Comparison of ENCODE assay signal across 1 cellular context in genomic region chr6:43012364-43012763, GRCh38.
TF ChIP-seq lines count a peak whose summit lies in the region.

No MANE protein-coding gene starts in this region.

TF ChIP-seq in WTC11, 78 proteins besides CTCF, POLR2A, EP300 and RAD21 (continued from another document):
- no peak for TF ChIP-seq PREB (CRISPR knock-in tag; IDR thresholded peaks at IDR 0.05; ENCODE audit: borderline replicate concordance)
- TF ChIP-seq IRF2 (CRISPR knock-in tag; IDR thresholded peaks at IDR 0.05; ENCODE audit: borderline replicate concordance, low read depth) = no peak
- no peak for TF ChIP-seq ELF4 (CRISPR knock-in tag; IDR thresholded peaks at IDR 0.05; ENCODE audit: low read depth)
- TF ChIP-seq SMAD4 (CRISPR knock-in tag; IDR thresholded peaks at IDR 0.05) = no peak
- no peak for TF ChIP-seq ZNF317 (CRISPR knock-in tag; IDR thresholded peaks at IDR 0.05; ENCODE audit: borderline replicate concordance, low read depth)
- no peak for TF ChIP-seq E2F5 (CRISPR knock-in tag; IDR thresholded peaks at IDR 0.05)
- TF ChIP-seq ZNF416 (CRISPR knock-in tag; IDR thresholded peaks at IDR 0.05) = no peak
